In the genomic region with DNA sequence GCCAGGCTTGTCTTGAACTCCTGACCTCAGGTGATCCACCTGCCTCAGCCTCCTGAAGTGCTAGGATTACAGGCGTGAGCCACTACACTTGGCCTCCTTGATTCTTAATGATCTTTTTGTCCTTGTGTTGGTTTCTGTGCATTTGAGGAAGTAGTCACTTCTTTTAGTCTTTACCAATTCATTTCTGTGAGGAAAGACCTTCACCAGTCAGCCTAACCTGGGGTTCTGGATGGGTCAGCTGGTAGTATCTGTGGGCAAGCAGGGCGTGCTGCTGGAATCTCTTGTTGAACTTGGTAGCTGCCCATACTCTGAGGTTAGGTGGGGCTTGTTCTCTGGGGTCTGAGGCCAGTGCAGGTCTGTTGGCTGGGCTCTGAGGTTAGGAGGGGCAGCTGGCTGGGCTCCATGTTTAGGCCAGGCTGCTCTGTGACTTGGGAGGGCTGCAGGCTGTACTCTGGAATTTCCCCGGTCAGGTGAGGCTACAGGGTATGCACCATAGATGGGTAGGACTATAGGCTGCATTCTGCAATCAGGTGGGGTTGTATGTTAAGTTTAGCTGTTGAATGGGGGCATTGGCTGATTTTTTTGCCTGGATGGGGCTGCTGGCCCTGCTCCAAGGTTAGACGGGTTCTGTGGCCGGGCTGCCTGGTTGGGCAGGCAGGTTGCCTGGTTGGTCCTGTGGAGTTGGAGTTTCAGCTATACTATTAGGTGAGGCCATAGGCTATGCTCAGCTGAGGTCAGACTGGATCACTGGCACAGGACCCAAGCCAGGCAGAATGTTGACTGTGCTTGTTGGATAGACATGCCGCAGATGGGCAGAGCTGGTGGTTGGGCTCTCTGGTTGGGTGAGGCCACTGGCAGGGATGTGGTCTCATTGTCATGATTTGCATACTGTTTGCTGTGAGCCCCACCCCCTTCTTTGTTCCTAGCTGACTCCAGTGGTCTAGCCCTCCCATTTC, we compare ENCODE assay signal across 11 cellular contexts. TPM values are rescaled to one million over a fixed set of nuclear protein-coding genes. Genes with fewer than 3 reads are reported as not detected.
DNase-seq lines count a peak whose midpoint lies in the region; ATAC-seq and TF ChIP-seq lines count a peak whose summit lies in the region.
"Had no signal": no experiment of that assay in that cellular context is flagged by ENCODE, and none has a peak within 500 bp of the region (broad histone marks: within the 10 kb centered on the region; RNA-seq: fewer than 3 reads in every experiment).

No MANE protein-coding gene starts in this region.

- TF ChIP-seq CTCF in adrenal gland (IDR thresholded peaks at IDR 0.05): no peak

- no peak overlapping the region for H3K27ac ChIP-seq in CD4-positive, CD25-positive, alpha-beta regulatory T cell (ENCODE audit: insufficient read depth, low read length, poor library complexity, severe bottlenecking)
- H3K27ac ChIP-seq in adrenal gland: peak overlapping the region in 3 of 5 donors; percentile 8 to 58 (median 29)
- H3K27ac ChIP-seq: uterus had no signal

- 48 to 68% (median 61%) methylated on average over 2 to 6 of the region's 6 CpGs for WGBS in adrenal gland, 4 donors

- peaks cover 36% of the 10 kb centered on the region for H3K36me3 Mint-ChIP-seq in CD4-positive, CD25-positive, alpha-beta regulatory T cell

- peaks cover 22% of the 10 kb centered on the region for H3K36me3 ChIP-seq in CD4-positive, CD25-positive, alpha-beta regulatory T cell (ENCODE audit: control insufficient read depth, insufficient read depth, low read length)
- peaks cover 0 to 14% of the 10 kb centered on the region in 2 donors for H3K36me3 ChIP-seq in adrenal gland (replicated peaks in 1 of 2)
- H3K36me3 ChIP-seq: uterus had no signal

- no peak for TF ChIP-seq RAD21 in Ishikawa (IDR thresholded peaks at IDR 0.05; ENCODE audit: low read depth)

- intact Hi-C loops in adrenal gland (cut with DNase I): no loop called here

- H3K4me1 ChIP-seq in CD4-positive, CD25-positive, alpha-beta regulatory T cell (ENCODE audit: control insufficient read depth, insufficient read depth, low read length, poor library complexity, severe bottlenecking): peaks cover 23% of the 10 kb centered on the region
- peaks cover 21 to 44% of the 10 kb centered on the region in 2 donors for H3K4me1 ChIP-seq in adrenal gland (replicated peaks in 1 of 2)
- H3K4me1 ChIP-seq: uterus had no signal

- no peak for TF ChIP-seq EP300 in Ishikawa (IDR thresholded peaks at IDR 0.05; ENCODE audit: borderline replicate concordance)

- H3K27me3 ChIP-seq in CD4-positive, CD25-positive, alpha-beta regulatory T cell (ENCODE audit: control insufficient read depth, insufficient read depth, low read length): no peaks in the 10 kb centered on the region
- no peaks in the 10 kb centered on the region for H3K27me3 ChIP-seq in adrenal gland
- H3K27me3 ChIP-seq: uterus had no signal

- peaks cover 0 to 3% (median 0%) of the 10 kb centered on the region in 7 donors for H3K9me3 Mint-ChIP-seq in CD4-positive, CD25-positive, alpha-beta regulatory T cell

- peak in 1 of 3 donors; percentile 19 for DNase-seq in CD4-positive, CD25-positive, alpha-beta regulatory T cell
- peak in 5 of 7 donors; percentile 41 to 65 (median 46) for DNase-seq in adrenal gland
- peak; percentile 53 for DNase-seq in left lobe of liver (ENCODE audit: low spot score)
- no peak for DNase-seq in putamen (ENCODE audit: low spot score)
- DNase-seq in mesenteric fat pad (ENCODE audit: low spot score): no peak
- no peak for DNase-seq in stimulated activated CD4-positive, alpha-beta T cell treated with anti-CD3 and anti-CD28 coated beads, Interleukin-15, amount 100 ng/mL, for 24 hours
- DNase-seq: DMS79; naive thymus-derived CD8-positive, alpha-beta T cell; uterus had no signal

- no peak overlapping the region for H3K4me3 ChIP-seq in CD4-positive, CD25-positive, alpha-beta regulatory T cell (ENCODE audit: low read depth, low read length)
- no peak overlapping the region for H3K4me3 ChIP-seq in adrenal gland
- H3K4me3 ChIP-seq: uterus had no signal

- H3K27ac Mint-ChIP-seq in CD4-positive, CD25-positive, alpha-beta regulatory T cell: peak overlapping the region; percentile 47 to 69 (median 65)

- no peaks in the 10 kb centered on the region for H3K9me3 ChIP-seq in CD4-positive, CD25-positive, alpha-beta regulatory T cell (ENCODE audit: control insufficient read depth in 2 of 2, low read length in 2 of 2)
- no peaks in the 10 kb centered on the region for H3K9me3 ChIP-seq in adrenal gland (replicated peaks in 1 of 3)
- H3K9me3 ChIP-seq: uterus had no signal

- H3K4me1 Mint-ChIP-seq in CD4-positive, CD25-positive, alpha-beta regulatory T cell: peaks cover 32 to 64% (median 43%) of the 10 kb centered on the region in 4 donors

- no peak overlapping the region for H3K4me3 Mint-ChIP-seq in CD4-positive, CD25-positive, alpha-beta regulatory T cell

- ATAC-seq in CD4-positive, CD25-positive, alpha-beta regulatory T cell (ENCODE audit: low read depth in 2 of 2): no peak
- ATAC-seq in left lobe of liver (peak; percentile 76), HG02571 (IDR thresholded peaks at IDR 0.05; ENCODE audit: unreplicated experiment) (no peak)

- no peak for TF ChIP-seq POLR2A in adrenal gland (IDR thresholded peaks at IDR 0.05)

- no peaks in the 10 kb centered on the region for H3K27me3 Mint-ChIP-seq in CD4-positive, CD25-positive, alpha-beta regulatory T cell
- H3K27me3 Mint-ChIP-seq: naive thymus-derived CD8-positive, alpha-beta T cell had no signal

TF ChIP-seq in Ishikawa, 13 proteins besides CTCF, POLR2A, EP300 and RAD21:
- TF ChIP-seq TEAD4 (IDR thresholded peaks at IDR 0.05) (no peak), NFIC (IDR thresholded peaks at IDR 0.05) (peak; percentile 76)

RNA-seq across cellular contexts. Expression of gene UBAP1, which starts 19.2 kb away (rescaled TPM):
- 70.7 TPM for total RNA-seq in CD4-positive, CD25-positive, alpha-beta regulatory T cell
- 10 to 100 TPM; 52.9 to 60.0 (median 55.4) TPM for polyA plus RNA-seq in CD4-positive, CD25-positive, alpha-beta regulatory T cell
- 10 to 100 TPM; 63.6 to 91.7 (median 83.5) TPM for total RNA-seq in adrenal gland
- polyA plus RNA-seq in adrenal gland: 100 to 1,000 TPM in 1 of 3 donors, 10 to 100 TPM in 2; 34.8 to 146 (median 37.7) TPM
- 28.4 TPM for total RNA-seq in left lobe of liver
- total RNA-seq in mesenteric fat pad: 56.0 TPM

Comparison
In these comparisons a context has a peak if more than half of its experiments do, and no peak if none do; other contexts are left out.
1. DNase-seq: peak in adrenal gland (5 of 7) and left lobe of liver (single experiment); none in putamen (single experiment), mesenteric fat pad (single experiment) and stimulated activated CD4-positive, alpha-beta T cell treated with anti-CD3 and anti-CD28 coated beads, Interleukin-15, amount 100 ng/mL, for 24 hours (single experiment).